11 cellular contexts compared by ENCODE assay signal in the genomic region with DNA sequence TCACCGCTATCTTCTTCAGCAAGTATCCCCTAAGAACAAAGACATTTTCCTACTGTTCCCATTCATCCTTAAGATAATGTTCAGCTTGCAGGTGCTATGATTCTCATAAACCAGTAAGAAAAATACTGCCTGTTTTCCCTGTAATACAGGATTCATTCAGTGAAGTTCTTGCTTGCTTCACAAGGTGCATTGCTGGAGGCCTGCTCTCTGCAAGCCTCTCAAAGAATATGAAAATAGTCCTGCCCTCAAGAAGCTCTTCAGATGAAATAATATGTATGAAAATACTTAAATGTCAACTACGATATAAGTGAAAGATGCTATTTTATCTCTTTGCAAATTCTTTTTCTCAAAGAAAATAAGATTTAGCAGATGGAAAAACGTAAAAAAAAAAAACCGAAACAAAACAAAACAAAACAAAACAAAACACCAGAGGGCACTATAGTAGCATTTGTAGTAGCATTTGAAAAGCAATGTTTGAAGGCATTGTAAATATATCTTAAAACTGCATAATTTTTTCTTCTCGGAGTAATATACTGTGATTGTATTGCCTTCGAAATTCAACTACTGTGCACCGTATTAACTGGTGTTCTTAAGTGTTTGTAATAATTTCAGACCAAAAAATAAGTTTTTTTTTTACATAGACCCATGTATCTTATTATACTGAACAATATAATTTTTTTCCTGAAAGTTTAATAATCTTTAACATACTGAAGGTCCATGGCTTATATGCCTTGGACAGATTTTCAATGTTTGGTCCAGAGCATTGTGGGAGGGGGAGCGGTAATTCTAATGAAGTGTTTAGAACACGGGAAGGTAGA. TPM values are rescaled to one million over a fixed set of nuclear protein-coding genes. Genes with fewer than 3 reads are reported as not detected.
DNase-seq lines count a peak whose midpoint lies in the region; ATAC-seq and TF ChIP-seq lines count a peak whose summit lies in the region.
"Had no signal": no experiment of that assay in that cellular context is flagged by ENCODE, and none has a peak within 500 bp of the region (broad histone marks: within the 10 kb centered on the region; RNA-seq: fewer than 3 reads in every experiment).

No MANE protein-coding gene starts in this region.

- H3K27me3 Mint-ChIP-seq in GM23338 (ENCODE audit: insufficient read depth, low read depth, poor library complexity): peaks cover 5% of the 10 kb centered on the region
- no peaks in the 10 kb centered on the region for H3K27me3 Mint-ChIP-seq in stimulated activated memory B cell treated with anti-CD40 and anti-IgM and Interleukin-4, amounts not matched to agents 10 μg/mL and 1 μg/mL and 100 μg/mL, for 72 hours

- H3F3A ChIP-seq in GM23338 (replicated peaks; ENCODE audit: low read depth) (no peaks in the 10 kb centered on the region), SK-N-SH (replicated peaks; ENCODE audit: insufficient read depth) (peaks cover 3% of the 10 kb centered on the region)

- 0 out of 2 replicates have a peak, but pooled peaks cover 3% of the 10 kb centered on the region for H3K36me3 ChIP-seq in GM23338 (ENCODE audit: insufficient read depth)
- no peaks in the 10 kb centered on the region for H3K36me3 ChIP-seq in SK-N-SH (replicated peaks in 1 of 2; ENCODE audit: control insufficient read depth in 1 of 2, insufficient read depth in 2 of 2, low read length in 1 of 2)
- H3K36me3 ChIP-seq in hepatocyte (replicated peaks; ENCODE audit: insufficient read depth, low read depth): no peaks in the 10 kb centered on the region
- H3K36me3 ChIP-seq: esophagus squamous epithelium had no signal

- H3K4me1 ChIP-seq in GM23338 (ENCODE audit: insufficient read depth) (peaks cover 7% of the 10 kb centered on the region), SK-N-SH (ENCODE audit: control insufficient read depth in 1 of 2, insufficient read depth in 2 of 2, low read depth in 1 of 2, low read length in 1 of 2) (no peaks in the 10 kb centered on the region), hepatocyte (ENCODE audit: insufficient read depth) (no peaks in the 10 kb centered on the region)

- TF ChIP-seq CTCF in AG09309 (IDR thresholded peaks at IDR 0.05; ENCODE audit: control insufficient read depth, insufficient read depth, low read depth, low read length, missing control alignments) (peak; percentile 19), GM23338 (conservative IDR thresholded peaks at IDR 0.05; ENCODE audit: low read depth in 2 of 2) (peak in 1 of 2 experiments; percentile 57; a peak in 3 of 4 replicates), SK-N-SH (IDR thresholded peaks at IDR 0.05) (peak; percentile 64), hepatocyte (IDR thresholded peaks at IDR 0.05; ENCODE audit: poor library complexity) (peak; percentile 47)

- peaks cover 13% of the 10 kb centered on the region for H3K9me3 Mint-ChIP-seq in GM23338
- H3K9me3 Mint-ChIP-seq in stimulated activated memory B cell treated with anti-CD40 and anti-IgM and Interleukin-4, amounts not matched to agents 10 μg/mL and 1 μg/mL and 100 μg/mL, for 72 hours: no peaks in the 10 kb centered on the region
- H3K9me3 Mint-ChIP-seq: activated CD4-positive, alpha-beta T cell treated with anti-CD3 and anti-CD28 coated beads, Interleukin-2, amount 10 ng/mL, durations not matched to agents 7 days and 5 days had no signal

- no peak overlapping the region for H3K4me3 ChIP-seq in AG09309 (ENCODE audit: control insufficient read depth, low read depth, low read length)
- no peak overlapping the region for H3K4me3 ChIP-seq in GM23338
- no peak overlapping the region for H3K4me3 ChIP-seq in SK-N-SH (ENCODE audit: low read depth in 2 of 2, low read length in 1 of 2)
- H3K4me3 ChIP-seq in hepatocyte: no peak overlapping the region
- H3K4me3 ChIP-seq: esophagus squamous epithelium had no signal

- no peak overlapping the region for H3K4me2 ChIP-seq in GM23338
- H3K4me2 ChIP-seq in SK-N-SH: no peak overlapping the region; the same call in 1 of the 2 replicates
- H3K4me2 ChIP-seq in hepatocyte: no peak overlapping the region

- H3K27me3 ChIP-seq in GM23338 (ENCODE audit: insufficient read depth) (no peaks in the 10 kb centered on the region), SK-N-SH (ENCODE audit: insufficient read depth) (no peaks in the 10 kb centered on the region), hepatocyte (no peaks in the 10 kb centered on the region)
- H3K27me3 ChIP-seq: esophagus squamous epithelium had no signal

- H3K4me3 Mint-ChIP-seq in GM23338: no peak overlapping the region
- no peak overlapping the region for H3K4me3 Mint-ChIP-seq in stimulated activated memory B cell treated with anti-CD40 and anti-IgM and Interleukin-4, amounts not matched to agents 10 μg/mL and 1 μg/mL and 100 μg/mL, for 72 hours
- H3K4me3 Mint-ChIP-seq: activated CD4-positive, alpha-beta T cell treated with anti-CD3 and anti-CD28 coated beads, Interleukin-2, amount 10 ng/mL, durations not matched to agents 7 days and 5 days had no signal

- CTCF ChIA-PET in SK-N-SH (lab: Yijun Ruan, JAX): interaction anchor here (0.7 to 1.6 kb wide), 7 partner anchors 9 to 435 kb away, joined by 3 to 17 read pairs (median 5); no protein-coding TSS in a partner anchor

- H4K20me1 ChIP-seq in GM23338 (replicated peaks; ENCODE audit: insufficient read depth) (no peaks in the 10 kb centered on the region), SK-N-SH (ENCODE audit: insufficient read depth) (no peaks in the 10 kb centered on the region), hepatocyte (ENCODE audit: insufficient read depth, poor library complexity, severe bottlenecking) (no peaks in the 10 kb centered on the region)

- H3K4me1 Mint-ChIP-seq in GM23338: peaks cover 14% of the 10 kb centered on the region
- H3K4me1 Mint-ChIP-seq in stimulated activated memory B cell treated with anti-CD40 and anti-IgM and Interleukin-4, amounts not matched to agents 10 μg/mL and 1 μg/mL and 100 μg/mL, for 72 hours: no peaks in the 10 kb centered on the region
- H3K4me1 Mint-ChIP-seq: activated CD4-positive, alpha-beta T cell treated with anti-CD3 and anti-CD28 coated beads, Interleukin-2, amount 10 ng/mL, durations not matched to agents 7 days and 5 days had no signal

- ATAC-seq in GM23338 (no peak), GM18519 (IDR thresholded peaks at IDR 0.05; ENCODE audit: low FRiP score, unreplicated experiment) (no peak)
- no peak for ATAC-seq in stimulated activated memory B cell treated with anti-CD40 and anti-IgM and Interleukin-4, amounts not matched to agents 10 μg/mL and 1 μg/mL and 100 μg/mL, for 72 hours

- 33% methylated on average over 9 of the region's 9 CpGs for WGBS in SK-N-SH (ENCODE audit: low lambda C conversion rate)
- 53% methylated on average over 9 of the region's 9 CpGs for WGBS in hepatocyte (ENCODE audit: low lambda C conversion rate, missing lambda C conversion rate)

- TF ChIP-seq RAD21 in SK-N-SH (IDR thresholded peaks at IDR 0.05; ENCODE audit: low read length): peak; percentile 70

- H3K27ac ChIP-seq in GM23338 (ENCODE audit: low read depth) (no peak overlapping the region), SK-N-SH (ENCODE audit: low read depth in 2 of 2, low read length in 1 of 2) (no peak overlapping the region), hepatocyte (no peak overlapping the region)

- H3K79me2 ChIP-seq in GM23338 (replicated peaks; ENCODE audit: insufficient read depth) (no peaks in the 10 kb centered on the region), SK-N-SH (ENCODE audit: insufficient read depth) (no peaks in the 10 kb centered on the region), hepatocyte (no peaks in the 10 kb centered on the region)

- POLR2A ChIA-PET in SK-N-SH (lab: Yijun Ruan, JAX): no interaction called here

- TF ChIP-seq EP300 in SK-N-SH (IDR thresholded peaks at IDR 0.05; ENCODE audit: borderline replicate concordance in 1 of 2, low read depth in 1 of 2, low read length in 1 of 2): no peak

- H3K9me3 ChIP-seq in SK-N-SH (no peaks in the 10 kb centered on the region), hepatocyte (ENCODE audit: low read depth) (no peaks in the 10 kb centered on the region)
- H3K9me3 ChIP-seq: esophagus squamous epithelium had no signal

- H3K27ac Mint-ChIP-seq in GM23338: no peak overlapping the region
- no peak overlapping the region for H3K27ac Mint-ChIP-seq in stimulated activated memory B cell treated with anti-CD40 and anti-IgM and Interleukin-4, amounts not matched to agents 10 μg/mL and 1 μg/mL and 100 μg/mL, for 72 hours
- H3K27ac Mint-ChIP-seq: activated CD4-positive, alpha-beta T cell treated with anti-CD3 and anti-CD28 coated beads, Interleukin-2, amount 10 ng/mL, durations not matched to agents 7 days and 5 days had no signal

- DNase-seq in AG09309 (ENCODE audit: low read depth) (no peak), GM23338 (ENCODE audit: low spot score) (peak; percentile 34), SK-N-SH (peak; percentile 23), hepatocyte (ENCODE audit: low spot score) (peak; percentile 22), OCI-M2 (lab: John Stamatoyannopoulos, UW; ENCODE audit: unreplicated experiment) (no peak), HuH-7.5 (ENCODE audit: low spot score) (no peak)
- DNase-seq: activated CD4-positive, alpha-beta T cell treated with anti-CD3 and anti-CD28 coated beads, Interleukin-2, amount 10 ng/mL, durations not matched to agents 7 days and 5 days; esophagus squamous epithelium; stimulated activated CD4-positive, alpha-beta T cell treated with anti-CD3 and anti-CD28 coated beads, Interleukin-12 subunit alpha, Interleukin-12 subunit beta, amount 100 ng/mL, for 4 hours had no signal

- no peak overlapping the region for H2AFZ ChIP-seq in GM23338
- H2AFZ ChIP-seq in SK-N-SH (ENCODE audit: low read depth): peak overlapping the region; percentile 76
- no peak overlapping the region for H2AFZ ChIP-seq in hepatocyte

- peaks cover 17% of the 10 kb centered on the region for H3K36me3 Mint-ChIP-seq in GM23338 (ENCODE audit: low read depth)
- H3K36me3 Mint-ChIP-seq in stimulated activated memory B cell treated with anti-CD40 and anti-IgM and Interleukin-4, amounts not matched to agents 10 μg/mL and 1 μg/mL and 100 μg/mL, for 72 hours: no peaks in the 10 kb centered on the region

- no peaks in the 10 kb centered on the region for H3K9me2 ChIP-seq in GM23338 (ENCODE audit: insufficient read depth)
- H3K9me2 ChIP-seq in SK-N-SH: no peaks in the 10 kb centered on the region
- no peaks in the 10 kb centered on the region for H3K9me2 ChIP-seq in hepatocyte (replicated peaks; ENCODE audit: insufficient read depth)

- H3K9ac ChIP-seq in SK-N-SH: no peak overlapping the region

RNA-seq across cellular contexts. Expression of gene ADH4, which starts 26.0 kb away (rescaled TPM):
- total RNA-seq in GM23338 (2014; rRNA removed; shearing (Covaris generic)): not detected in 2 replicates
- polyA plus RNA-seq in GM23338 (2016; fragmentation: Nextera tagmentation; extraction: Ambion mirVana) (0.47 TPM in 1 of 2 replicates, not detected in the other), SK-N-SH (2012; rRNA removed) (not detected in 2 replicates), hepatocyte (9.2 and 11.0 TPM in 2 replicates)
- polyA plus RNA-seq in SK-N-SH (2012; cell fraction: cytosol; rRNA removed): not detected in 2 replicates
- not detected in 2 replicates for polyA plus RNA-seq in SK-N-SH (2012; cell fraction: nucleus; rRNA removed)
- total RNA-seq in hepatocyte: 23.5 and 24.0 TPM in 2 replicates
- total RNA-seq: activated CD4-positive, alpha-beta T cell treated with anti-CD3 and anti-CD28 coated beads, Interleukin-2, amount 10 ng/mL, durations not matched to agents 7 days and 5 days had no signal

RNA-seq across cellular contexts. Expression of gene ADH5, which starts 29.5 kb away (rescaled TPM):
- 224 and 227 TPM in 2 replicates for total RNA-seq in GM23338 (2014; rRNA removed; shearing (Covaris generic))
- polyA plus RNA-seq in GM23338 (2016; fragmentation: Nextera tagmentation; extraction: Ambion mirVana) (243 and 250 TPM in 2 replicates), SK-N-SH (2012; rRNA removed) (111 and 159 TPM in 2 replicates), hepatocyte (128 and 149 TPM in 2 replicates)
- polyA plus RNA-seq in SK-N-SH (2012; cell fraction: cytosol; rRNA removed): 159 and 202 TPM in 2 replicates
- 51.8 and 112 TPM in 2 replicates for polyA plus RNA-seq in SK-N-SH (2012; cell fraction: nucleus; rRNA removed)
- 169 and 200 TPM in 2 replicates for total RNA-seq in hepatocyte

Comparison
In these comparisons a context has a peak if more than half of its experiments do, and no peak if none do; other contexts are left out.
1. DNase-seq: peak in GM23338 (single experiment), SK-N-SH (single experiment) and hepatocyte (single experiment); none in AG09309 (single experiment), OCI-M2 (single experiment) and HuH-7.5 (single experiment).